1 cellular context compared by ENCODE assay signal in the genomic region with DNA sequence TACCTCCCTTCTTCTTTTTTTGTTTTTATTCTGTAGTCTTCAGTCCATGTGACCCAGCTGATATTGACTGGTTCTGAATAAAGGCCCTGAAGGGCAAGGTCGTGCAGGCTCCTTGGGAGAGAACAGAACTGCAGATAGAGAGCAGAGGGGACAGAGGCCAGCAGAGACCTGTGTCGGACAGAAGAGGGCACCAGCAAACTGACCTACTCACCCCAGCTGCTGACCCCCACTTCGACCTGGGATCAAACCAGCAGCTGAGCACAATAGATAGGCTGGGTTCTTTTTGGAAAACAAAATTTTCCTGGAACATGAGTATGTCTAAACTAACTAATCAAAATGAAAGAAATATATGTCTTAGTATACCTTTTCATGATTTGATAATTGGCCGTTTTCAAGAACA.
TF ChIP-seq lines count a peak whose summit lies in the region.

No MANE protein-coding gene starts in this region.

TF ChIP-seq in H1, 55 proteins besides CTCF, POLR2A, EP300 and RAD21 (continued from another document):
- TF ChIP-seq, protein P1, sequence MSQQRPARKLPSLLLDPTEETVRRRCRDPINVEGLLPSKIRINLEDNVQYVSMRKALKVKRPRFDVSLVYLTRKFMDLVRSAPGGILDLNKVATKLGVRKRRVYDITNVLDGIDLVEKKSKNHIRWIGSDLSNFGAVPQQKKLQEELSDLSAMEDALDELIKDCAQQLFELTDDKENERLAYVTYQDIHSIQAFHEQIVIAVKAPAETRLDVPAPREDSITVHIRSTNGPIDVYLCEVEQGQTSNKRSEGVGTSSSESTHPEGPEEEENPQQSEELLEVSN (IDR thresholded peaks at IDR 0.05): no peak
- TF ChIP-seq BACH1 (IDR thresholded peaks at IDR 0.05; ENCODE audit: low read length) (no peak), TCF12 (IDR thresholded peaks at IDR 0.05; ENCODE audit: low read depth, low read length) (no peak), CTBP2 (IDR thresholded peaks at IDR 0.05; ENCODE audit: borderline replicate concordance, insufficient read depth, insufficient read length, low read length) (no peak), RBBP5 (IDR thresholded peaks at IDR 0.05; ENCODE audit: borderline replicate concordance, low read depth, low read length) (no peak), NANOG (IDR thresholded peaks at IDR 0.05; ENCODE audit: insufficient read depth, low read depth, low read length, poor library complexity, severe bottlenecking) (no peak), SIN3A (conservative IDR thresholded peaks at IDR 0.05 in 1 of 2, IDR thresholded peaks at IDR 0.05 in 1 of 2; ENCODE audit: low read depth in 1 of 2, low read length in 2 of 2) (no peak)
- TF ChIP-seq, protein P2, sequence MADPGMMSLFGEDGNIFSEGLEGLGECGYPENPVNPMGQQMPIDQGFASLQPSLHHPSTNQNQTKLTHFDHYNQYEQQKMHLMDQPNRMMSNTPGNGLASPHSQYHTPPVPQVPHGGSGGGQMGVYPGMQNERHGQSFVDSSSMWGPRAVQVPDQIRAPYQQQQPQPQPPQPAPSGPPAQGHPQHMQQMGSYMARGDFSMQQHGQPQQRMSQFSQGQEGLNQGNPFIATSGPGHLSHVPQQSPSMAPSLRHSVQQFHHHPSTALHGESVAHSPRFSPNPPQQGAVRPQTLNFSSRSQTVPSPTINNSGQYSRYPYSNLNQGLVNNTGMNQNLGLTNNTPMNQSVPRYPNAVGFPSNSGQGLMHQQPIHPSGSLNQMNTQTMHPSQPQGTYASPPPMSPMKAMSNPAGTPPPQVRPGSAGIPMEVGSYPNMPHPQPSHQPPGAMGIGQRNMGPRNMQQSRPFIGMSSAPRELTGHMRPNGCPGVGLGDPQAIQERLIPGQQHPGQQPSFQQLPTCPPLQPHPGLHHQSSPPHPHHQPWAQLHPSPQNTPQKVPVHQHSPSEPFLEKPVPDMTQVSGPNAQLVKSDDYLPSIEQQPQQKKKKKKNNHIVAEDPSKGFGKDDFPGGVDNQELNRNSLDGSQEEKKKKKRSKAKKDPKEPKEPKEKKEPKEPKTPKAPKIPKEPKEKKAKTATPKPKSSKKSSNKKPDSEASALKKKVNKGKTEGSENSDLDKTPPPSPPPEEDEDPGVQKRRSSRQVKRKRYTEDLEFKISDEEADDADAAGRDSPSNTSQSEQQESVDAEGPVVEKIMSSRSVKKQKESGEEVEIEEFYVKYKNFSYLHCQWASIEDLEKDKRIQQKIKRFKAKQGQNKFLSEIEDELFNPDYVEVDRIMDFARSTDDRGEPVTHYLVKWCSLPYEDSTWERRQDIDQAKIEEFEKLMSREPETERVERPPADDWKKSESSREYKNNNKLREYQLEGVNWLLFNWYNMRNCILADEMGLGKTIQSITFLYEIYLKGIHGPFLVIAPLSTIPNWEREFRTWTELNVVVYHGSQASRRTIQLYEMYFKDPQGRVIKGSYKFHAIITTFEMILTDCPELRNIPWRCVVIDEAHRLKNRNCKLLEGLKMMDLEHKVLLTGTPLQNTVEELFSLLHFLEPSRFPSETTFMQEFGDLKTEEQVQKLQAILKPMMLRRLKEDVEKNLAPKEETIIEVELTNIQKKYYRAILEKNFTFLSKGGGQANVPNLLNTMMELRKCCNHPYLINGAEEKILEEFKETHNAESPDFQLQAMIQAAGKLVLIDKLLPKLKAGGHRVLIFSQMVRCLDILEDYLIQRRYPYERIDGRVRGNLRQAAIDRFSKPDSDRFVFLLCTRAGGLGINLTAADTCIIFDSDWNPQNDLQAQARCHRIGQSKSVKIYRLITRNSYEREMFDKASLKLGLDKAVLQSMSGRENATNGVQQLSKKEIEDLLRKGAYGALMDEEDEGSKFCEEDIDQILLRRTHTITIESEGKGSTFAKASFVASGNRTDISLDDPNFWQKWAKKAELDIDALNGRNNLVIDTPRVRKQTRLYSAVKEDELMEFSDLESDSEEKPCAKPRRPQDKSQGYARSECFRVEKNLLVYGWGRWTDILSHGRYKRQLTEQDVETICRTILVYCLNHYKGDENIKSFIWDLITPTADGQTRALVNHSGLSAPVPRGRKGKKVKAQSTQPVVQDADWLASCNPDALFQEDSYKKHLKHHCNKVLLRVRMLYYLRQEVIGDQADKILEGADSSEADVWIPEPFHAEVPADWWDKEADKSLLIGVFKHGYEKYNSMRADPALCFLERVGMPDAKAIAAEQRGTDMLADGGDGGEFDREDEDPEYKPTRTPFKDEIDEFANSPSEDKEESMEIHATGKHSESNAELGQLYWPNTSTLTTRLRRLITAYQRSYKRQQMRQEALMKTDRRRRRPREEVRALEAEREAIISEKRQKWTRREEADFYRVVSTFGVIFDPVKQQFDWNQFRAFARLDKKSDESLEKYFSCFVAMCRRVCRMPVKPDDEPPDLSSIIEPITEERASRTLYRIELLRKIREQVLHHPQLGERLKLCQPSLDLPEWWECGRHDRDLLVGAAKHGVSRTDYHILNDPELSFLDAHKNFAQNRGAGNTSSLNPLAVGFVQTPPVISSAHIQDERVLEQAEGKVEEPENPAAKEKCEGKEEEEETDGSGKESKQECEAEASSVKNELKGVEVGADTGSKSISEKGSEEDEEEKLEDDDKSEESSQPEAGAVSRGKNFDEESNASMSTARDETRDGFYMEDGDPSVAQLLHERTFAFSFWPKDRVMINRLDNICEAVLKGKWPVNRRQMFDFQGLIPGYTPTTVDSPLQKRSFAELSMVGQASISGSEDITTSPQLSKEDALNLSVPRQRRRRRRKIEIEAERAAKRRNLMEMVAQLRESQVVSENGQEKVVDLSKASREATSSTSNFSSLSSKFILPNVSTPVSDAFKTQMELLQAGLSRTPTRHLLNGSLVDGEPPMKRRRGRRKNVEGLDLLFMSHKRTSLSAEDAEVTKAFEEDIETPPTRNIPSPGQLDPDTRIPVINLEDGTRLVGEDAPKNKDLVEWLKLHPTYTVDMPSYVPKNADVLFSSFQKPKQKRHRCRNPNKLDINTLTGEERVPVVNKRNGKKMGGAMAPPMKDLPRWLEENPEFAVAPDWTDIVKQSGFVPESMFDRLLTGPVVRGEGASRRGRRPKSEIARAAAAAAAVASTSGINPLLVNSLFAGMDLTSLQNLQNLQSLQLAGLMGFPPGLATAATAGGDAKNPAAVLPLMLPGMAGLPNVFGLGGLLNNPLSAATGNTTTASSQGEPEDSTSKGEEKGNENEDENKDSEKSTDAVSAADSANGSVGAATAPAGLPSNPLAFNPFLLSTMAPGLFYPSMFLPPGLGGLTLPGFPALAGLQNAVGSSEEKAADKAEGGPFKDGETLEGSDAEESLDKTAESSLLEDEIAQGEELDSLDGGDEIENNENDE (IDR thresholded peaks at IDR 0.05; ENCODE audit: insufficient replicate concordance, low read length): no peak
